Comparison of ENCODE assay signal across 28 cellular contexts in the genomic region with DNA sequence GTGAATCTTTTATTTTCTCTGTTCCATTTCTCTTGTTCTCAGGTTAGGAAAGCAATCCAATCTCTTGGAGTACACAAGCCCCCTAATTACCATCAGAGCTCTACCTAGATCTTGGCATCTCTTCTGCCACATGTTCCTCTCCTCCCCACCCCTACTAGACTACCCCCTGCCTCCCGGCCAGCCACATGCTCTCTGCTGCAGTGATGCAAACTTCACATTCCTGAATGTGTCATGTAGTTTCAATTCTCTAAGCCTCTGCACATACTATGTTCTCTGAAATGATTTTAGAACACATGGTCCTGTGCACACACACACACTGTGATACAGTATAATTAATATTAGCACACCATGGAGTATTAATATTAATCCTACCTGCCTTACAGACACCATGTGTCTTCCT.
A peak's percentile ranks its signal among the peaks of the same experiment; 100 is the strongest.
DNase-seq lines count a peak whose midpoint lies in the region; ATAC-seq and TF ChIP-seq lines count a peak whose summit lies in the region.
"Had no signal": no experiment of that assay in that cellular context is flagged by ENCODE, and none has a peak within 500 bp of the region (broad histone marks: within the 10 kb centered on the region; RNA-seq: fewer than 3 reads in every experiment).

No MANE protein-coding gene starts in this region.

- DNase-seq in GM23248 = peak; percentile 57
- DNase-seq in WTC11 (ENCODE audit: low spot score) = no peak
- peak; percentile 48 for DNase-seq in fibroblast of gingiva (ENCODE audit: low read depth)
- peak; percentile 36 for DNase-seq in non-pigmented ciliary epithelial cell (ENCODE audit: low read depth)
- no peak for DNase-seq in germinal center (ENCODE audit: low spot score)
- no peak for DNase-seq in left ventricle myocardium inferior
- DNase-seq in stimulated activated CD8-positive, alpha-beta memory T cell treated with anti-CD3 and anti-CD28 coated beads, Interleukin-4, amount 100 ng/mL, for 48 hours = no peak
- DNase-seq: activated CD4-positive, alpha-beta memory T cell treated with anti-CD3 and anti-CD28 coated beads, Interleukin-2, amount 10 ng/mL, durations not matched to agents 7 days and 5 days; activated CD4-positive, CD25-positive, alpha-beta regulatory T cell treated with anti-CD3 and anti-CD28 coated beads, Interleukin-2, amount 50 U/mL, for 72 hours; activated naive CD8-positive, alpha-beta T cell treated with anti-CD3 and anti-CD28 coated beads for 36 hours; CD4-positive, alpha-beta memory T cell; colonic mucosa; DMS 273 treated with DMSO at 0.1 percent for 48 hours; effector memory CD8-positive, alpha-beta T cell; Kasumi-1; mesendoderm; NCI-H1092 treated with DMSO at 0.1 percent for 48 hours; NCI-H2029; NCI-H446; Peyer's patch; sigmoid colon; stimulated activated CD4-positive, alpha-beta T cell treated with anti-CD3 and anti-CD28 coated beads, Interleukin-15, amount 100 ng/mL, for 24 hours; stimulated activated naive CD8-positive, alpha-beta T cell treated with anti-CD3 and anti-CD28 coated beads, Interleukin-15, amount 100 ng/mL, for 72 hours; thyroid gland had no signal

- no peaks in the 10 kb centered on the region for H3K27me3 Mint-ChIP-seq in WTC11 (ENCODE audit: low read depth)
- H3K27me3 Mint-ChIP-seq: activated CD4-positive, alpha-beta memory T cell treated with anti-CD3 and anti-CD28 coated beads, Interleukin-2, amount 10 ng/mL, durations not matched to agents 7 days and 5 days; activated naive CD8-positive, alpha-beta T cell treated with anti-CD3 and anti-CD28 coated beads for 36 hours; effector memory CD8-positive, alpha-beta T cell; stimulated activated naive CD8-positive, alpha-beta T cell treated with anti-CD3 and anti-CD28 coated beads, Interleukin-15, amount 100 ng/mL, for 72 hours had no signal

- peak overlapping the region; percentile 19 for H3K4me2 ChIP-seq in GM23248 (ENCODE audit: unreplicated experiment)

- H3K4me1 ChIP-seq in GM23248 (ENCODE audit: insufficient read depth) (peaks cover 17% of the 10 kb centered on the region), left ventricle myocardium inferior (no peaks in the 10 kb centered on the region)
- H3K4me1 ChIP-seq: colonic mucosa, prostate gland, thyroid gland had no signal

- H3K9me3 ChIP-seq in GM23248 (ENCODE audit: low read depth) (no peaks in the 10 kb centered on the region), left ventricle myocardium inferior (replicated peaks) (no peaks in the 10 kb centered on the region)
- H3K9me3 ChIP-seq: colonic mucosa, neutrophil, Peyer's patch, prostate gland, sigmoid colon, thyroid gland had no signal

- H3K4me3 ChIP-seq in GM23248 (no peak overlapping the region), left ventricle myocardium inferior (no peak overlapping the region)
- H3K4me3 ChIP-seq: colonic mucosa, Peyer's patch, prostate gland, sigmoid colon, thyroid gland had no signal

- POLR2A ChIA-PET in WTC11 (lab: Charles Lee) = no interaction called here

- no peak overlapping the region for H3K4me3 Mint-ChIP-seq in WTC11
- H3K4me3 Mint-ChIP-seq: activated CD4-positive, alpha-beta memory T cell treated with anti-CD3 and anti-CD28 coated beads, Interleukin-2, amount 10 ng/mL, durations not matched to agents 7 days and 5 days; activated naive CD8-positive, alpha-beta T cell treated with anti-CD3 and anti-CD28 coated beads for 36 hours; CD4-positive, alpha-beta memory T cell; effector memory CD8-positive, alpha-beta T cell; stimulated activated naive CD8-positive, alpha-beta T cell treated with anti-CD3 and anti-CD28 coated beads, Interleukin-15, amount 100 ng/mL, for 72 hours had no signal

- H3K27me3 ChIP-seq in GM23248 (replicated peaks; ENCODE audit: insufficient read depth) (no peaks in the 10 kb centered on the region), left ventricle myocardium inferior (ENCODE audit: low read depth) (no peaks in the 10 kb centered on the region)
- H3K27me3 ChIP-seq: colonic mucosa, neutrophil, Peyer's patch, sigmoid colon, thyroid gland had no signal

- 0 out of 2 replicates have a peak, but pooled peaks cover 2% of the 10 kb centered on the region for H3K36me3 Mint-ChIP-seq in WTC11
- H3K36me3 Mint-ChIP-seq: activated naive CD8-positive, alpha-beta T cell treated with anti-CD3 and anti-CD28 coated beads for 36 hours; CD4-positive, alpha-beta memory T cell had no signal

- no peak overlapping the region for H2AFZ ChIP-seq in GM23248

- no peaks in the 10 kb centered on the region for H3K9me2 ChIP-seq in GM23248 (ENCODE audit: insufficient read depth)

- no peak overlapping the region for H3K27ac Mint-ChIP-seq in WTC11
- H3K27ac Mint-ChIP-seq: activated CD4-positive, alpha-beta memory T cell treated with anti-CD3 and anti-CD28 coated beads, Interleukin-2, amount 10 ng/mL, durations not matched to agents 7 days and 5 days; activated naive CD8-positive, alpha-beta T cell treated with anti-CD3 and anti-CD28 coated beads for 36 hours; CD4-positive, alpha-beta memory T cell; effector memory CD8-positive, alpha-beta T cell; stimulated activated naive CD8-positive, alpha-beta T cell treated with anti-CD3 and anti-CD28 coated beads, Interleukin-15, amount 100 ng/mL, for 72 hours had no signal

- H3K79me2 ChIP-seq in GM23248 (ENCODE audit: insufficient read depth) = no peaks in the 10 kb centered on the region

- TF ChIP-seq CTCF in WTC11 (IDR thresholded peaks at IDR 0.05) (no peak), left ventricle myocardium inferior (IDR thresholded peaks at IDR 0.05; ENCODE audit: borderline replicate concordance) (no peak)

- in situ Hi-C loops in GM23248 (cut with MboI) = no loop called here

- no peaks in the 10 kb centered on the region for H4K20me1 ChIP-seq in GM23248 (ENCODE audit: insufficient read depth)

- intact Hi-C loops in left ventricle myocardium inferior (cut with micrococcal nuclease) = no loop called here

- H3K36me3 ChIP-seq in GM23248 (ENCODE audit: low read depth) (no peaks in the 10 kb centered on the region), left ventricle myocardium inferior (no peaks in the 10 kb centered on the region)
- H3K36me3 ChIP-seq: colonic mucosa, neutrophil, Peyer's patch, prostate gland, sigmoid colon, thyroid gland had no signal

- CTCF ChIA-PET in WTC11 (lab: Charles Lee) = no interaction called here

- H3K27ac ChIP-seq in GM23248 (no peak overlapping the region), left ventricle myocardium inferior (replicated peaks) (no peak overlapping the region)
- H3K27ac ChIP-seq: colonic mucosa, neutrophil, Peyer's patch, prostate gland, sigmoid colon, thyroid gland had no signal

- H3K4me1 Mint-ChIP-seq in WTC11 = peaks cover 14% of the 10 kb centered on the region
- H3K4me1 Mint-ChIP-seq: activated CD4-positive, alpha-beta memory T cell treated with anti-CD3 and anti-CD28 coated beads, Interleukin-2, amount 10 ng/mL, durations not matched to agents 7 days and 5 days; activated naive CD8-positive, alpha-beta T cell treated with anti-CD3 and anti-CD28 coated beads for 36 hours; CD4-positive, alpha-beta memory T cell; stimulated activated naive CD8-positive, alpha-beta T cell treated with anti-CD3 and anti-CD28 coated beads, Interleukin-15, amount 100 ng/mL, for 72 hours had no signal

- H3K9ac ChIP-seq in GM23248 = no peak overlapping the region

- WGBS in GM23248 (ENCODE audit: low coverage in 1 of 2, low lambda C conversion rate in 2 of 2, missing lambda C conversion rate in 2 of 2), 2 experiments = 71 to 75% methylated on average over 1 of the region's 1 CpG

- peaks cover 8% of the 10 kb centered on the region for H3K9me3 Mint-ChIP-seq in WTC11
- H3K9me3 Mint-ChIP-seq: activated CD4-positive, alpha-beta memory T cell treated with anti-CD3 and anti-CD28 coated beads, Interleukin-2, amount 10 ng/mL, durations not matched to agents 7 days and 5 days; activated naive CD8-positive, alpha-beta T cell treated with anti-CD3 and anti-CD28 coated beads for 36 hours; effector memory CD8-positive, alpha-beta T cell had no signal

- 0 out of 2 replicates have a peak, but pooled peaks have one; percentile 39 for ATAC-seq in WTC11
- ATAC-seq: effector memory CD8-positive, alpha-beta T cell; esophagus mucosa; left lobe of liver; stimulated activated naive CD8-positive, alpha-beta T cell treated with anti-CD3 and anti-CD28 coated beads, Interleukin-15, amount 100 ng/mL, for 72 hours had no signal

- peaks cover 14% of the 10 kb centered on the region for H3F3A ChIP-seq in GM23248 (ENCODE audit: insufficient read depth)

TF ChIP-seq in WTC11, 78 proteins besides CTCF, POLR2A, EP300 and RAD21 (continues in another document):
- TF ChIP-seq ZNF281 (CRISPR knock-in tag; IDR thresholded peaks at IDR 0.05) (no peak), FOXP1 (CRISPR knock-in tag; IDR thresholded peaks at IDR 0.05; ENCODE audit: borderline replicate concordance) (no peak), JAZF1 (CRISPR knock-in tag; IDR thresholded peaks at IDR 0.05) (no peak)
- TF ChIP-seq, protein P1, sequence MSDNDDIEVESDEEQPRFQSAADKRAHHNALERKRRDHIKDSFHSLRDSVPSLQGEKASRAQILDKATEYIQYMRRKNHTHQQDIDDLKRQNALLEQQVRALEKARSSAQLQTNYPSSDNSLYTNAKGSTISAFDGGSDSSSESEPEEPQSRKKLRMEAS (CRISPR knock-in tag; IDR thresholded peaks at IDR 0.05) = 0 out of 2 replicates have a peak, but pooled peaks have one; percentile 11

Comparison
In these comparisons a context has a peak if more than half of its experiments do, and no peak if none do; other contexts are left out.
1. DNase-seq: peak in GM23248 (single experiment), fibroblast of gingiva (single experiment) and non-pigmented ciliary epithelial cell (single experiment); none in WTC11 (single experiment), germinal center (single experiment), left ventricle myocardium inferior (single experiment) and stimulated activated CD8-positive, alpha-beta memory T cell treated with anti-CD3 and anti-CD28 coated beads, Interleukin-4, amount 100 ng/mL, for 48 hours (single experiment).